In genomic region chr2:17282245-17282644, GRCh38 we compare ENCODE assay signal across 23 cellular contexts.
"Had no signal": no experiment of that assay in that cellular context is flagged by ENCODE, and none has a peak within 500 bp of the region (broad histone marks: within the 10 kb centered on the region; RNA-seq: fewer than 3 reads in every experiment).

No MANE protein-coding gene starts in this region.

- H3K9me3 ChIP-seq: stomach, suprapubic skin, testis, thoracic aorta, thyroid gland, tibial artery, tibial nerve, transverse colon, upper lobe of left lung, upper lobe of right lung, uterus, vagina had no signal

- H3K36me3 ChIP-seq: stomach, suprapubic skin, thoracic aorta, thyroid gland, tibial artery, tibial nerve, transverse colon, upper lobe of left lung, upper lobe of right lung, uterus, vagina had no signal

- DNase-seq: stimulated activated CD4-positive, alpha-beta T cell treated with anti-CD3 and anti-CD28 coated beads, Interleukin-2, amount 100 ng/mL, for 48 hours; stimulated activated CD4-positive, alpha-beta T cell treated with anti-CD3 and anti-CD28 coated beads, Interleukin-4, amount 100 ng/mL, for 1 hour; stimulated activated CD4-positive, alpha-beta T cell treated with anti-CD3 and anti-CD28 coated beads, Interleukin-4, amount 100 ng/mL, for 24 hours; stimulated activated CD4-positive, alpha-beta T cell treated with anti-CD3 and anti-CD28 coated beads, Interleukin-4, amount 100 ng/mL, for 4 hours; stimulated activated CD8-positive, alpha-beta memory T cell treated with anti-CD3 and anti-CD28 coated beads, Interleukin-4, amount 100 ng/mL, for 48 hours; stimulated activated naive B cell treated with anti-CD40 and anti-IgM and Interleukin-4, amounts not matched to agents 10 μg/mL and 1 μg/mL and 100 μg/mL, for 72 hours; stimulated activated naive CD4-positive, alpha-beta T cell; stimulated activated naive CD4-positive, alpha-beta T cell treated with Interleukin-2 at 50 U/mL for 16 hours; stimulated activated naive CD8-positive, alpha-beta T cell treated with anti-CD3 and anti-CD28 coated beads, Interleukin-15, amount 100 ng/mL, for 72 hours; stimulated activated naive CD8-positive, alpha-beta T cell treated with anti-CD3 and anti-CD28 coated beads, Interleukin-15, Interleukin-2, amounts not matched to agents 100 U/mL and 50 U/mL, for 24 hours; stomach; substantia nigra; testis; thyroid gland; tibial artery; transverse colon; upper lobe of left lung; upper lobe of right lung; uterus had no signal

- H3K27me3 ChIP-seq: stomach, suprapubic skin, testis, thyroid gland, tibial artery, tibial nerve, transverse colon, upper lobe of left lung, upper lobe of right lung, uterus, vagina had no signal

- H3K4me3 ChIP-seq: stomach, suprapubic skin, testis, thoracic aorta, thyroid gland, tibial artery, tibial nerve, transverse colon, upper lobe of left lung, upper lobe of right lung, uterus, vagina had no signal

- H3K4me1 ChIP-seq: stomach, suprapubic skin, testis, thyroid gland, tibial artery, tibial nerve, transverse colon, upper lobe of left lung, upper lobe of right lung, uterus, vagina had no signal

- H3K27ac ChIP-seq: stomach, suprapubic skin, testis, thoracic aorta, thyroid gland, tibial artery, tibial nerve, transverse colon, upper lobe of left lung, upper lobe of right lung, uterus, vagina had no signal
